Comparison of ENCODE assay signal across 2 cellular contexts in the genomic region with DNA sequence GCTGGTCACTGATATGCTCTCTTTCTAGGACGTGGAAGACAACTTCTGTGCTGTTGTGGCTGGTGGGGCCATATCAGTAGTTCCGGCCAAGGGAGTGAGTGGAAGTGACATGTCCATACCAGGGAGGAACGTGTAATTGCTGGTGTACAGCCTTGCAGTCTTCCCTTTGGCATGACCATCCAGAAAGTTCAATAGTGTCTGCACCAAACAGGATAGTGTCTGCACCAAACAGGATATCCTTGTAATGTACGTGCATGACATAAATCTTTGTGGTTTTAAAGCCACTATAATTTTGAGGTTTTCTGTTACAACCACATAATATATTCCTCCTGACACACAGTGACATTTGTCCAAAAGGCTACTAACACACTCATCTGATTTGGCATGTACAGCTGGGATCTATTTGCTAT.
TF ChIP-seq lines count a peak whose summit lies in the region.

No MANE protein-coding gene starts in this region.

TF ChIP-seq in HepG2, 621 proteins besides CTCF, POLR2A, EP300 and RAD21:
- TF ChIP-seq ZNF451 (CRISPR knock-in tag; IDR thresholded peaks at IDR 0.05): no peak
- TF ChIP-seq ZNF720 (CRISPR knock-in tag; IDR thresholded peaks at IDR 0.05): no peak
- TF ChIP-seq FOXK1 (CRISPR knock-in tag; IDR thresholded peaks at IDR 0.05; ENCODE audit: borderline replicate concordance, low read depth): no peak
- TF ChIP-seq, protein P1, sequence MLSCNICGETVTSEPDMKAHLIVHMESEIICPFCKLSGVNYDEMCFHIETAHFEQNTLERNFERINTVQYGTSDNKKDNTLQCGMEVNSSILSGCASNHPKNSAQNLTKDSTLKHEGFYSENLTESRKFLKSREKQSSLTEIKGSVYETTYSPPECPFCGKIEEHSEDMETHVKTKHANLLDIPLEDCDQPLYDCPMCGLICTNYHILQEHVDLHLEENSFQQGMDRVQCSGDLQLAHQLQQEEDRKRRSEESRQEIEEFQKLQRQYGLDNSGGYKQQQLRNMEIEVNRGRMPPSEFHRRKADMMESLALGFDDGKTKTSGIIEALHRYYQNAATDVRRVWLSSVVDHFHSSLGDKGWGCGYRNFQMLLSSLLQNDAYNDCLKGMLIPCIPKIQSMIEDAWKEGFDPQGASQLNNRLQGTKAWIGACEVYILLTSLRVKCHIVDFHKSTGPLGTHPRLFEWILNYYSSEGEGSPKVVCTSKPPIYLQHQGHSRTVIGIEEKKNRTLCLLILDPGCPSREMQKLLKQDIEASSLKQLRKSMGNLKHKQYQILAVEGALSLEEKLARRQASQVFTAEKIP (CRISPR knock-in tag; IDR thresholded peaks at IDR 0.05; ENCODE audit: borderline replicate concordance): no peak
- TF ChIP-seq TAF15 (IDR thresholded peaks at IDR 0.05; ENCODE audit: low read depth, low read length, poor library complexity, severe bottlenecking): no peak
- TF ChIP-seq ZMYM2 (CRISPR knock-in tag; IDR thresholded peaks at IDR 0.05): no peak
- TF ChIP-seq SRSF9 (IDR thresholded peaks at IDR 0.05; ENCODE audit: borderline replicate concordance, insufficient read depth, low read depth, low read length, poor library complexity, severe bottlenecking): no peak
- TF ChIP-seq, protein P2, sequence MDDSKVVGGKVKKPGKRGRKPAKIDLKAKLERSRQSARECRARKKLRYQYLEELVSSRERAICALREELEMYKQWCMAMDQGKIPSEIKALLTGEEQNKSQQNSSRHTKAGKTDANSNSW (CRISPR knock-in tag; IDR thresholded peaks at IDR 0.05; ENCODE audit: borderline replicate concordance): no peak
- TF ChIP-seq ZNF569 (CRISPR knock-in tag; IDR thresholded peaks at IDR 0.05; ENCODE audit: borderline replicate concordance): no peak
- no peak for TF ChIP-seq ZNF547 (CRISPR knock-in tag; IDR thresholded peaks at IDR 0.05)
- TF ChIP-seq SP2 (CRISPR knock-in tag; IDR thresholded peaks at IDR 0.05): no peak
- TF ChIP-seq GFI1 (CRISPR knock-in tag; IDR thresholded peaks at IDR 0.05; ENCODE audit: borderline replicate concordance): no peak
- TF ChIP-seq ZNF572 (CRISPR knock-in tag; IDR thresholded peaks at IDR 0.05): no peak
- no peak for TF ChIP-seq MYC (CRISPR knock-in tag; IDR thresholded peaks at IDR 0.05; ENCODE audit: borderline replicate concordance)

TF ChIP-seq in GM23338, 12 proteins besides CTCF, POLR2A, EP300 and RAD21:
- TF ChIP-seq ZNF114 (CRISPR knock-in tag; IDR thresholded peaks at IDR 0.05): no peak
- no peak for TF ChIP-seq NANOG (IDR thresholded peaks at IDR 0.05; ENCODE audit: borderline replicate concordance)
- no peak for TF ChIP-seq EZH2phosphoT487 (IDR thresholded peaks at IDR 0.05; ENCODE audit: unreplicated experiment)
- no peak for TF ChIP-seq STAT1 (IDR thresholded peaks at IDR 0.05; ENCODE audit: unreplicated experiment)
- TF ChIP-seq ETS1 (IDR thresholded peaks at IDR 0.05): no peak
- no peak for TF ChIP-seq POLR2AphosphoS5 (IDR thresholded peaks at IDR 0.05; ENCODE audit: low read depth)
- no peak for TF ChIP-seq ZNF462 (CRISPR knock-in tag; IDR thresholded peaks at IDR 0.05)
- no peak for TF ChIP-seq CREB1 (CRISPR knock-in tag; IDR thresholded peaks at IDR 0.05; ENCODE audit: low read depth)
- TF ChIP-seq, protein P3, sequence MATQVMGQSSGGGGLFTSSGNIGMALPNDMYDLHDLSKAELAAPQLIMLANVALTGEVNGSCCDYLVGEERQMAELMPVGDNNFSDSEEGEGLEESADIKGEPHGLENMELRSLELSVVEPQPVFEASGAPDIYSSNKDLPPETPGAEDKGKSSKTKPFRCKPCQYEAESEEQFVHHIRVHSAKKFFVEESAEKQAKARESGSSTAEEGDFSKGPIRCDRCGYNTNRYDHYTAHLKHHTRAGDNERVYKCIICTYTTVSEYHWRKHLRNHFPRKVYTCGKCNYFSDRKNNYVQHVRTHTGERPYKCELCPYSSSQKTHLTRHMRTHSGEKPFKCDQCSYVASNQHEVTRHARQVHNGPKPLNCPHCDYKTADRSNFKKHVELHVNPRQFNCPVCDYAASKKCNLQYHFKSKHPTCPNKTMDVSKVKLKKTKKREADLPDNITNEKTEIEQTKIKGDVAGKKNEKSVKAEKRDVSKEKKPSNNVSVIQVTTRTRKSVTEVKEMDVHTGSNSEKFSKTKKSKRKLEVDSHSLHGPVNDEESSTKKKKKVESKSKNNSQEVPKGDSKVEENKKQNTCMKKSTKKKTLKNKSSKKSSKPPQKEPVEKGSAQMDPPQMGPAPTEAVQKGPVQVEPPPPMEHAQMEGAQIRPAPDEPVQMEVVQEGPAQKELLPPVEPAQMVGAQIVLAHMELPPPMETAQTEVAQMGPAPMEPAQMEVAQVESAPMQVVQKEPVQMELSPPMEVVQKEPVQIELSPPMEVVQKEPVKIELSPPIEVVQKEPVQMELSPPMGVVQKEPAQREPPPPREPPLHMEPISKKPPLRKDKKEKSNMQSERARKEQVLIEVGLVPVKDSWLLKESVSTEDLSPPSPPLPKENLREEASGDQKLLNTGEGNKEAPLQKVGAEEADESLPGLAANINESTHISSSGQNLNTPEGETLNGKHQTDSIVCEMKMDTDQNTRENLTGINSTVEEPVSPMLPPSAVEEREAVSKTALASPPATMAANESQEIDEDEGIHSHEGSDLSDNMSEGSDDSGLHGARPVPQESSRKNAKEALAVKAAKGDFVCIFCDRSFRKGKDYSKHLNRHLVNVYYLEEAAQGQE (IDR thresholded peaks at IDR 0.05; ENCODE audit: unreplicated experiment): no peak
- no peak for TF ChIP-seq ZNF331 (CRISPR knock-in tag; IDR thresholded peaks at IDR 0.05; ENCODE audit: low read depth)
- no peak for TF ChIP-seq JUNB (IDR thresholded peaks at IDR 0.05; ENCODE audit: unreplicated experiment)
- TF ChIP-seq EZH2 (IDR thresholded peaks at IDR 0.05; ENCODE audit: low read depth, unreplicated experiment): no peak
